Comparison of ENCODE assay signal across 7 cellular contexts in genomic region chr12:132257955-132258490, GRCh38.
"Had no signal": no experiment of that assay in that cellular context is flagged by ENCODE, and none has a peak within 500 bp of the region (broad histone marks: within the 10 kb centered on the region; RNA-seq: fewer than 3 reads in every experiment).

No MANE protein-coding gene starts in this region.

- H3K4me1 ChIP-seq: HAP-1 had no signal

- H3K27ac ChIP-seq: GM23248 had no signal

- H3K4me3 ChIP-seq: GM23248, HAP-1, K562 had no signal

- H3K9me3 ChIP-seq: HAP-1 had no signal

- H3K36me3 ChIP-seq: HAP-1 had no signal

- ATAC-seq: HCT116, K562 had no signal

- DNase-seq: GM23248, GOT3, H7, IMR-90 had no signal
